Comparison of ENCODE assay signal across 12 cellular contexts in genomic region chr10:126049741-126050140, GRCh38.
DNase-seq lines count a peak whose midpoint lies in the region; ATAC-seq and TF ChIP-seq lines count a peak whose summit lies in the region.
"Had no signal": no experiment of that assay in that cellular context is flagged by ENCODE, and none has a peak within 500 bp of the region (broad histone marks: within the 10 kb centered on the region; RNA-seq: fewer than 3 reads in every experiment).

No MANE protein-coding gene starts in this region.

- WGBS in mesodermal cell (ENCODE audit: insufficient coverage in 2 of 2), 2 experiments, result 86 to 93% methylated on average over 5 of the region's 6 CpGs
- 36% methylated on average over 6 of the region's 6 CpGs for WGBS in prostate gland

- H3K9me3 ChIP-seq in BLaER1 treated with 17β-estradiol and CSF1 and Interleukin-3, amounts not matched to agents 10 nM and 100 nM (replicated peaks in 1 of 11), result no peaks in the 10 kb centered on the region
- H3K9me3 ChIP-seq in RWPE2 (ENCODE audit: severe bottlenecking) (no peaks in the 10 kb centered on the region), mesodermal cell (ENCODE audit: control insufficient read depth, low read length) (no peaks in the 10 kb centered on the region), prostate gland (no peaks in the 10 kb centered on the region)
- H3K9me3 ChIP-seq: esophagus muscularis mucosa had no signal

- TF ChIP-seq CTCF in RWPE2 (IDR thresholded peaks at IDR 0.05; ENCODE audit: poor library complexity, severe bottlenecking) (no peak), fibroblast of mammary gland (conservative IDR thresholded peaks at IDR 0.05; ENCODE audit: control insufficient read depth, insufficient read depth, low read depth, low read length) (no peak), prostate gland (IDR thresholded peaks at IDR 0.05) (no peak)

- no peaks in the 10 kb centered on the region for H4K20me1 ChIP-seq in BLaER1 treated with 17β-estradiol and CSF1 and Interleukin-3, amounts not matched to agents 10 nM and 100 nM

- DNase-seq in RWPE2 (ENCODE audit: low spot score), result no peak
- DNase-seq in fibroblast of mammary gland (ENCODE audit: low read depth), result peak; percentile 62
- DNase-seq in NCI-H774 (lab: John Stamatoyannopoulos, UW), result no peak
- DNase-seq in stimulated activated CD4-positive, alpha-beta T cell treated with anti-CD3 and anti-CD28 coated beads, Interleukin-4, amount 100 ng/mL, for 4 hours, result no peak
- DNase-seq in activated CD4-positive, CD25-positive, alpha-beta regulatory T cell treated with anti-CD3 and anti-CD28 coated beads, Interleukin-2, amount 50 U/mL, for 72 hours, result no peak
- DNase-seq in prostate gland (ENCODE audit: low spot score), result no peak
- DNase-seq: activated naive CD8-positive, alpha-beta T cell treated with anti-CD3 and anti-CD28 coated beads, Interleukin-2, amount 50 U/mL, for 24 hours; NCI-H345; stimulated activated naive CD4-positive, alpha-beta T cell had no signal

- H3K9ac ChIP-seq in BLaER1 treated with 17β-estradiol and CSF1 and Interleukin-3, amounts not matched to agents 10 nM and 100 nM, result peak overlapping the region in 2 of 11 experiments; percentile 20 to 25; a peak in 1 of 22 replicates

- no peak overlapping the region for H3K4me3 ChIP-seq in BLaER1 treated with 17β-estradiol and CSF1 and Interleukin-3, amounts not matched to agents 10 nM and 100 nM
- H3K4me3 ChIP-seq in RWPE2 (ENCODE audit: severe bottlenecking) (no peak overlapping the region), fibroblast of mammary gland (ENCODE audit: control insufficient read depth, low read depth, low read length) (no peak overlapping the region), mesodermal cell (ENCODE audit: extremely low read depth, insufficient read depth, low read length, poor library complexity, severe bottlenecking) (no peak overlapping the region), prostate gland (no peak overlapping the region)
- H3K4me3 ChIP-seq: esophagus muscularis mucosa had no signal

- H3K27me3 ChIP-seq in BLaER1 treated with 17β-estradiol and CSF1 and Interleukin-3, amounts not matched to agents 10 nM and 100 nM, result no peaks in the 10 kb centered on the region
- no peaks in the 10 kb centered on the region for H3K27me3 ChIP-seq in RWPE2 (ENCODE audit: insufficient read depth, poor library complexity, severe bottlenecking)
- H3K27me3 ChIP-seq in prostate gland (replicated peaks; ENCODE audit: insufficient read depth), result no peaks in the 10 kb centered on the region

- peak overlapping the region in 7 of 11 experiments; percentile 5 to 59 (median 32); a peak in 9 of 22 replicates for H3K27ac ChIP-seq in BLaER1 treated with 17β-estradiol and CSF1 and Interleukin-3, amounts not matched to agents 10 nM and 100 nM
- H3K27ac ChIP-seq in RWPE2 (ENCODE audit: poor library complexity, severe bottlenecking) (peak overlapping the region; percentile 23), mesodermal cell (ENCODE audit: low read depth, low read length, severe bottlenecking) (peak overlapping the region; percentile 11), prostate gland (no peak overlapping the region)
- H3K27ac ChIP-seq: esophagus muscularis mucosa had no signal

- peak overlapping the region; percentile 41 to 93 (median 73) for H3K4me2 ChIP-seq in BLaER1 treated with 17β-estradiol and CSF1 and Interleukin-3, amounts not matched to agents 10 nM and 100 nM

- ATAC-seq in RWPE2 (ENCODE audit: low read depth), result peak; percentile 88
- ATAC-seq: activated naive CD8-positive, alpha-beta T cell treated with anti-CD3 and anti-CD28 coated beads, Interleukin-2, amount 50 U/mL, for 24 hours had no signal

- intact Hi-C loops in prostate gland (cut with DNase I), result no loop called here

- H3K36me3 ChIP-seq in BLaER1 treated with 17β-estradiol and CSF1 and Interleukin-3, amounts not matched to agents 10 nM and 100 nM, result no peaks in the 10 kb centered on the region
- no peaks in the 10 kb centered on the region for H3K36me3 ChIP-seq in RWPE2 (ENCODE audit: low read depth)
- no peaks in the 10 kb centered on the region for H3K36me3 ChIP-seq in mesodermal cell (ENCODE audit: control insufficient read depth, insufficient read depth, low read length)
- no peaks in the 10 kb centered on the region for H3K36me3 ChIP-seq in prostate gland
- H3K36me3 ChIP-seq: esophagus muscularis mucosa had no signal

- H3K4me1 ChIP-seq in BLaER1 treated with 17β-estradiol and CSF1 and Interleukin-3, amounts not matched to agents 10 nM and 100 nM, result peaks cover 11 to 36% (median 19%) of the 10 kb centered on the region in 10 experiments
- peaks cover 5% of the 10 kb centered on the region for H3K4me1 ChIP-seq in RWPE2 (ENCODE audit: insufficient read depth, poor library complexity, severe bottlenecking)
- H3K4me1 ChIP-seq in mesodermal cell (ENCODE audit: control insufficient read depth, insufficient read depth, low read length, poor library complexity, severe bottlenecking), result peaks cover 11% of the 10 kb centered on the region
- no peaks in the 10 kb centered on the region for H3K4me1 ChIP-seq in prostate gland (replicated peaks)

- TF ChIP-seq POLR2A in prostate gland (IDR thresholded peaks at IDR 0.05), result no peak

Comparison
In these comparisons a context has a peak if more than half of its experiments do, and no peak if none do; other contexts are left out.
1. H3K27ac ChIP-seq: peak in BLaER1 treated with 17β-estradiol and CSF1 and Interleukin-3, amounts not matched to agents 10 nM and 100 nM (7 of 11), RWPE2 (single experiment) and mesodermal cell (single experiment); none in prostate gland (0 of 2).